18 cellular contexts compared by ENCODE assay signal in the genomic region with DNA sequence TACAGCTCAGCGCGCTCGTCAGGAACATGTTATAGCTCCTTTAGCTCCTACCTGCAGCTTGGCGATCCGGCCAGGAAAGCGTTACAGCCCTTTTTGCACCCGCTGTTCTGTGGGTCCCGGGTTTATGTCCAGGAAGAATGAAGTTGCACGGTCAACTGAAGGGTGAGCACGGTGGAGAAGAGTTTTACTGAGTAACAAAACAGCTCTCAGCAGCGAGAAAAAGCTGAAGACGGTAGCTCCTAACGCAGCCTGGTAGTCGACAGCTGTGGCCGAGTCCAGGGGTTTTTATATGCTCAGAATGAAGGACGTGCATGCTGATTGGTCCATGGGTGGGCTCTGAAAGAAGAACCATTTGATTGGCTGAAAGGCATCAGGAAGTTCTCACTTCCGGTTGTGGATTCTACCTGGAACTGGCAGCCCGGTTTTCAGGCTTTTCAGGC.
"Had no signal": no experiment of that assay in that cellular context is flagged by ENCODE, and none has a peak within 500 bp of the region (broad histone marks: within the 10 kb centered on the region; RNA-seq: fewer than 3 reads in every experiment).

No MANE protein-coding gene starts in this region.

- H3K27ac ChIP-seq: hepatocyte, left lung, transverse colon had no signal

- H2AFZ ChIP-seq: hepatocyte had no signal

- H3K4me1 ChIP-seq: left lung, transverse colon had no signal

- H3K4me3 Mint-ChIP-seq: activated CD4-positive, alpha-beta memory T cell treated with anti-CD3 and anti-CD28 coated beads for 36 hours; activated naive CD8-positive, alpha-beta T cell; activated T-helper 1 cell treated with anti-CD3 and anti-CD28 coated beads, Interleukin-12 subunit alpha, Interleukin-12 subunit beta, Interleukin-2, Interleukin-4 antibody, amounts not matched to agents 30 ng/mL and 10 ng/mL and 1 ng/mL, durations not matched to agents 14 hours and 24 hours and 36 hours; nephron; T-helper 2 cell treated with Interferon-gamma antibody and Interleukin-4, amounts not matched to agents 5 μg/mL and 100 μg/mL, for 36 hours had no signal

- H3K27me3 Mint-ChIP-seq: activated CD4-positive, alpha-beta memory T cell treated with anti-CD3 and anti-CD28 coated beads for 36 hours; activated naive CD8-positive, alpha-beta T cell; progenitor cell of endocrine pancreas had no signal

- H3K4me2 ChIP-seq: hepatocyte had no signal

- ATAC-seq: left lung had no signal

- DNase-seq: activated CD4-positive, alpha-beta memory T cell treated with anti-CD3 and anti-CD28 coated beads for 36 hours; activated CD4-positive, alpha-beta T cell treated with anti-CD3 and anti-CD28 coated beads for 4 hours; activated gamma-delta T cell treated with Interleukin-2 at 50 U/mL for 16 hours; activated T-cell treated with anti-CD3 and anti-CD28 coated beads for 4 hours; amniotic stem cell; foreskin fibroblast; mammary epithelial cell; midbrain; occipital lobe; stimulated activated naive CD4-positive, alpha-beta T cell; transverse colon had no signal

- H3K9me3 Mint-ChIP-seq: nephron had no signal

- H3K36me3 ChIP-seq: left lung, transverse colon had no signal

- H3K27ac Mint-ChIP-seq: activated CD4-positive, alpha-beta memory T cell treated with anti-CD3 and anti-CD28 coated beads for 36 hours; activated naive CD8-positive, alpha-beta T cell; activated T-helper 1 cell treated with anti-CD3 and anti-CD28 coated beads, Interleukin-12 subunit alpha, Interleukin-12 subunit beta, Interleukin-2, Interleukin-4 antibody, amounts not matched to agents 30 ng/mL and 10 ng/mL and 1 ng/mL, durations not matched to agents 14 hours and 24 hours and 36 hours; nephron; progenitor cell of endocrine pancreas; T-helper 2 cell treated with Interferon-gamma antibody and Interleukin-4, amounts not matched to agents 5 μg/mL and 100 μg/mL, for 36 hours had no signal

- H3K4me3 ChIP-seq: hepatocyte, left lung, transverse colon had no signal

- H3K27me3 ChIP-seq: hepatocyte, left lung, transverse colon had no signal

- H3K36me3 Mint-ChIP-seq: activated CD4-positive, alpha-beta memory T cell treated with anti-CD3 and anti-CD28 coated beads for 36 hours; activated naive CD8-positive, alpha-beta T cell had no signal

- H3K79me2 ChIP-seq: hepatocyte had no signal
